In the genomic region with DNA sequence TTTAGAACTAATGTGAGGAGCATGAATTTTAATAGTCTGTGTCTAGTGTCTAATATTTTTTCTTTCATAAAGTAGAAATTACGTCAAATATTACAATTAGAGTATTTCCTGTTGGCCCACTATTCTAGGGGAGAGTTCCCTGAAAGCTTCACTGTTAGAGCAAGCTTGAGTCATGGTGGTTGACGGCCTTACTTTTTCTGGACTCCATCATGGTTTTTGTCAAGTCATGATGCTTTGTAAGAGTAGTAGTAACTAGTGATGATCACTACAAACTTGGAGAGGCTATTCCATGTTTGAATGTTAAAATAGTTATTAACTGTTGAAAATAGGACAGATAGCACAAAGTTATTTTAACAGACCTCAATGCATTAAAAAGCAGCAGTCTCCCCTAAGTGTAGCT, we compare ENCODE assay signal across 10 cellular contexts. TPM values are rescaled to one million over a fixed set of nuclear protein-coding genes. Genes with fewer than 3 reads are reported as not detected.
DNase-seq lines count a peak whose midpoint lies in the region; ATAC-seq and TF ChIP-seq lines count a peak whose summit lies in the region.
"Had no signal": no experiment of that assay in that cellular context is flagged by ENCODE, and none has a peak within 500 bp of the region (broad histone marks: within the 10 kb centered on the region; RNA-seq: fewer than 3 reads in every experiment).

No MANE protein-coding gene starts in this region.

- peaks cover 62% of the 10 kb centered on the region for H3K79me2 ChIP-seq in Loucy (ENCODE audit: insufficient read depth, low read length)

- peak overlapping the region; percentile 82 for H3K27ac Mint-ChIP-seq in central memory CD8-positive, alpha-beta T cell (ENCODE audit: low read depth)
- H3K27ac Mint-ChIP-seq in natural killer cell treated with Interleukin-12 subunit alpha and Interleukin-12 subunit beta and Interleukin-15 and Interleukin-18, amount 100 ng/mL, for 72 hours, result peak overlapping the region; percentile 80 to 89

- H3K27me3 ChIP-seq in Loucy (ENCODE audit: insufficient read depth, low read length, poor library complexity, severe bottlenecking), result peaks cover 4% of the 10 kb centered on the region
- no peaks in the 10 kb centered on the region for H3K27me3 ChIP-seq in ascending aorta

- H3K9me3 Mint-ChIP-seq in central memory CD8-positive, alpha-beta T cell, result no peaks in the 10 kb centered on the region
- no peaks in the 10 kb centered on the region for H3K9me3 Mint-ChIP-seq in natural killer cell treated with Interleukin-12 subunit alpha and Interleukin-12 subunit beta and Interleukin-15 and Interleukin-18, amount 100 ng/mL, for 72 hours

- peak; percentile 47 for DNase-seq in Caki2 (ENCODE audit: low read depth)
- DNase-seq in central memory CD8-positive, alpha-beta T cell (ENCODE audit: low spot score in 2 of 2), result no peak
- DNase-seq in natural killer cell treated with Interleukin-12 subunit alpha and Interleukin-12 subunit beta and Interleukin-15 and Interleukin-18, amount 100 ng/mL, for 72 hours (ENCODE audit: low spot score), result no peak
- DNase-seq in ascending aorta (ENCODE audit: low spot score in 2 of 2), result no peak
- DNase-seq in GM13976 (ENCODE audit: low spot score), result no peak
- no peak for DNase-seq in Ammon's horn (ENCODE audit: low spot score)
- DNase-seq: NCI-H1048, small intestine had no signal

- in situ Hi-C loops in Caki2 (cut with HindIII; ENCODE audit: low pct_unique_long_range_greater_than_20kb, low sequenced_read_pairs) (no loop called here), GM13976 (cut with MboI; ENCODE audit: low sequenced_read_pairs, unreplicated experiment) (no loop called here)

- H3K4me1 Mint-ChIP-seq in central memory CD8-positive, alpha-beta T cell, result peaks cover 32% of the 10 kb centered on the region
- peaks cover 31 to 39% of the 10 kb centered on the region in 2 donors for H3K4me1 Mint-ChIP-seq in natural killer cell treated with Interleukin-12 subunit alpha and Interleukin-12 subunit beta and Interleukin-15 and Interleukin-18, amount 100 ng/mL, for 72 hours (ENCODE audit: low read depth in 2 of 2)

- H3K9me3 ChIP-seq in Loucy (ENCODE audit: insufficient read depth, low read depth, low read length), result no peaks in the 10 kb centered on the region
- H3K9me3 ChIP-seq in ascending aorta, result no peaks in the 10 kb centered on the region

- peak overlapping the region; percentile 96 for H3K9ac ChIP-seq in Loucy (ENCODE audit: low read depth, low read length, poor library complexity, severe bottlenecking)

- no peaks in the 10 kb centered on the region for H3F3A ChIP-seq in Loucy (ENCODE audit: low read depth)

- TF ChIP-seq CTCF in Loucy (conservative IDR thresholded peaks at IDR 0.05; ENCODE audit: low read length) (no peak), ascending aorta (IDR thresholded peaks at IDR 0.05) (no peak), GM13976 (IDR thresholded peaks at IDR 0.05; ENCODE audit: borderline replicate concordance, control extremely low read depth, extremely low read depth, insufficient read depth, missing control alignments) (no peak)

- H3K9me2 ChIP-seq in Loucy (replicated peaks; ENCODE audit: low read depth, low read length), result no peaks in the 10 kb centered on the region

- H4K20me1 ChIP-seq in Loucy (ENCODE audit: insufficient read depth, low read length, poor library complexity, severe bottlenecking), result peaks cover 45% of the 10 kb centered on the region

- H3K4me3 ChIP-seq in Loucy (ENCODE audit: low read length, poor library complexity, severe bottlenecking), result peak overlapping the region; percentile 95
- peak overlapping the region in 1 of 2 donors; percentile 99 for H3K4me3 ChIP-seq in ascending aorta

- H3K36me3 Mint-ChIP-seq in central memory CD8-positive, alpha-beta T cell (ENCODE audit: insufficient read depth), result peaks cover 38% of the 10 kb centered on the region
- H3K36me3 Mint-ChIP-seq in natural killer cell treated with Interleukin-12 subunit alpha and Interleukin-12 subunit beta and Interleukin-15 and Interleukin-18, amount 100 ng/mL, for 72 hours, result peaks cover 28% of the 10 kb centered on the region

- H3K36me3 ChIP-seq in Loucy (ENCODE audit: insufficient read depth, low read length) (peaks cover 21% of the 10 kb centered on the region), ascending aorta (peaks cover 25 to 26% of the 10 kb centered on the region in 2 donors)

- no peak for ATAC-seq in central memory CD8-positive, alpha-beta T cell (replicated peaks; ENCODE audit: extremely low read depth, poor library complexity, severe bottlenecking)
- no peak for ATAC-seq in natural killer cell treated with Interleukin-12 subunit alpha and Interleukin-12 subunit beta and Interleukin-15 and Interleukin-18, amount 100 ng/mL, for 72 hours
- no peak for ATAC-seq in HG02981 (IDR thresholded peaks at IDR 0.05; ENCODE audit: unreplicated experiment)

- no peaks in the 10 kb centered on the region for H3K27me3 Mint-ChIP-seq in central memory CD8-positive, alpha-beta T cell
- no peaks in the 10 kb centered on the region for H3K27me3 Mint-ChIP-seq in natural killer cell treated with Interleukin-12 subunit alpha and Interleukin-12 subunit beta and Interleukin-15 and Interleukin-18, amount 100 ng/mL, for 72 hours

- H2AFZ ChIP-seq in Loucy (ENCODE audit: low read length), result no peak overlapping the region

- H3K27ac ChIP-seq in ascending aorta, result no peak overlapping the region

- intact Hi-C loops in ascending aorta (cut with DNase I), result no loop called here

- peak overlapping the region; percentile 71 for H3K4me3 Mint-ChIP-seq in central memory CD8-positive, alpha-beta T cell
- H3K4me3 Mint-ChIP-seq in natural killer cell treated with Interleukin-12 subunit alpha and Interleukin-12 subunit beta and Interleukin-15 and Interleukin-18, amount 100 ng/mL, for 72 hours, result peak overlapping the region; percentile 90

- H3K4me2 ChIP-seq in Loucy (ENCODE audit: low read depth, low read length, poor library complexity, severe bottlenecking), result peak overlapping the region; percentile 80

- peaks cover 45% of the 10 kb centered on the region for H3K4me1 ChIP-seq in Loucy (ENCODE audit: insufficient read depth, low read length, poor library complexity, severe bottlenecking)
- peaks cover 9 to 10% of the 10 kb centered on the region in 2 donors for H3K4me1 ChIP-seq in ascending aorta

RNA-seq across cellular contexts. Expression of gene PSMD11, which starts 1.7 kb away (rescaled TPM):
- total RNA-seq in Caki2 (2014; rRNA removed; shearing (Covaris generic); ENCODE audit: low replicate concordance), result 83.7 and 138 TPM in 2 replicates
- total RNA-seq in natural killer cell treated with Interleukin-12 subunit alpha and Interleukin-12 subunit beta and Interleukin-15 and Interleukin-18, amount 100 ng/mL, for 72 hours, result 100 to 1,000 TPM; 179 to 203 TPM
- total RNA-seq in ascending aorta, result 6.3 TPM

RNA-seq across cellular contexts. Expression of gene CDK5R1, which starts 40.8 kb away (rescaled TPM):
- total RNA-seq in Caki2 (2014; rRNA removed; shearing (Covaris generic); ENCODE audit: low replicate concordance), result 0.87 and 4.5 TPM in 2 replicates
- total RNA-seq in natural killer cell treated with Interleukin-12 subunit alpha and Interleukin-12 subunit beta and Interleukin-15 and Interleukin-18, amount 100 ng/mL, for 72 hours, result 1 to 10 TPM; 3.7 to 5.9 TPM
- total RNA-seq in ascending aorta, result not detected

Comparison
In these comparisons a context has a peak if more than half of its experiments do, and no peak if none do; other contexts are left out.
1. RNA of gene PSMD11, which starts 1.7 kb away (total RNA-seq): 179 to 203 TPM in natural killer cell treated with Interleukin-12 subunit alpha and Interleukin-12 subunit beta and Interleukin-15 and Interleukin-18, amount 100 ng/mL, for 72 hours and 83.7 to 138 TPM in Caki2; 6.3 TPM in ascending aorta (single experiment); every median in the first group is over 10 times any median in the second.